ENCODE assay signal across 20 cellular contexts in genomic region chr2:171669121-171669520, GRCh38.
"Had no signal": no experiment of that assay in that cellular context is flagged by ENCODE, and none has a peak within 500 bp of the region (broad histone marks: within the 10 kb centered on the region; RNA-seq: fewer than 3 reads in every experiment).

No MANE protein-coding gene starts in this region.

- H3K36me3 Mint-ChIP-seq: activated CD8-positive, alpha-beta memory T cell treated with anti-CD3 and anti-CD28 coated beads, Interleukin-2, amount 10 ng/mL, durations not matched to agents 7 days and 5 days; activated naive CD8-positive, alpha-beta T cell treated with anti-CD3 and anti-CD28 coated beads for 36 hours; naive B cell; stimulated activated effector memory CD8-positive, alpha-beta T cell treated with anti-CD3 and anti-CD28 coated beads, Interleukin-12 subunit alpha, Interleukin-12 subunit beta, amount 100 ng/mL, for 72 hours had no signal

- DNase-seq: activated CD4-positive, alpha-beta memory T cell treated with anti-CD3 and anti-CD28 coated beads, Interleukin-2, amount 10 ng/mL, durations not matched to agents 7 days and 5 days; activated CD4-positive, alpha-beta T cell treated with anti-CD3 and anti-CD28 coated beads for 4 hours; activated CD8-positive, alpha-beta memory T cell treated with anti-CD3 and anti-CD28 coated beads, Interleukin-2, amount 10 ng/mL, durations not matched to agents 7 days and 5 days; activated naive CD8-positive, alpha-beta T cell treated with anti-CD3 and anti-CD28 coated beads for 36 hours; amniotic stem cell; body of pancreas; colonic mucosa; effector CD4-positive, alpha-beta T cell; kidney; left ventricle myocardium inferior; mammary epithelial cell; mucosa of descending colon; naive B cell; pancreas; sigmoid colon; stimulated activated CD4-positive, alpha-beta T cell treated with anti-CD3 and anti-CD28 coated beads, Interleukin-4, amount 100 ng/mL, for 24 hours; stomach; thyroid gland had no signal

- H3K9me3 ChIP-seq: body of pancreas, colonic mucosa, left ventricle myocardium inferior, mucosa of descending colon, pancreas, sigmoid colon, stomach, thyroid gland had no signal

- H3K4me1 Mint-ChIP-seq: activated CD4-positive, alpha-beta memory T cell treated with anti-CD3 and anti-CD28 coated beads, Interleukin-2, amount 10 ng/mL, durations not matched to agents 7 days and 5 days; activated CD8-positive, alpha-beta memory T cell treated with anti-CD3 and anti-CD28 coated beads, Interleukin-2, amount 10 ng/mL, durations not matched to agents 7 days and 5 days; activated naive CD8-positive, alpha-beta T cell treated with anti-CD3 and anti-CD28 coated beads for 36 hours; naive B cell; stimulated activated effector memory CD8-positive, alpha-beta T cell treated with anti-CD3 and anti-CD28 coated beads, Interleukin-12 subunit alpha, Interleukin-12 subunit beta, amount 100 ng/mL, for 72 hours had no signal

- H3K36me3 ChIP-seq: colonic mucosa, left ventricle myocardium inferior, pancreas, sigmoid colon, stomach, thyroid gland had no signal

- H3K4me3 ChIP-seq: body of pancreas, colonic mucosa, left ventricle myocardium inferior, mucosa of descending colon, pancreas, sigmoid colon, stomach, thyroid gland had no signal

- H3K27ac ChIP-seq: body of pancreas, colonic mucosa, left ventricle myocardium inferior, pancreas, sigmoid colon, stomach, thyroid gland had no signal

- H3K27ac Mint-ChIP-seq: activated CD4-positive, alpha-beta memory T cell treated with anti-CD3 and anti-CD28 coated beads, Interleukin-2, amount 10 ng/mL, durations not matched to agents 7 days and 5 days; activated CD8-positive, alpha-beta memory T cell treated with anti-CD3 and anti-CD28 coated beads, Interleukin-2, amount 10 ng/mL, durations not matched to agents 7 days and 5 days; activated naive CD8-positive, alpha-beta T cell treated with anti-CD3 and anti-CD28 coated beads for 36 hours; naive B cell; stimulated activated effector memory CD8-positive, alpha-beta T cell treated with anti-CD3 and anti-CD28 coated beads, Interleukin-12 subunit alpha, Interleukin-12 subunit beta, amount 100 ng/mL, for 72 hours had no signal

- ATAC-seq: activated CD8-positive, alpha-beta memory T cell treated with anti-CD3 and anti-CD28 coated beads, Interleukin-2, amount 10 ng/mL, durations not matched to agents 7 days and 5 days; body of pancreas; esophagus mucosa; mucosa of descending colon; pancreas; stimulated activated effector memory CD8-positive, alpha-beta T cell treated with anti-CD3 and anti-CD28 coated beads, Interleukin-12 subunit alpha, Interleukin-12 subunit beta, amount 100 ng/mL, for 72 hours had no signal

- H3K9me3 Mint-ChIP-seq: activated CD4-positive, alpha-beta memory T cell treated with anti-CD3 and anti-CD28 coated beads, Interleukin-2, amount 10 ng/mL, durations not matched to agents 7 days and 5 days; activated naive CD8-positive, alpha-beta T cell treated with anti-CD3 and anti-CD28 coated beads for 36 hours; naive B cell; stimulated activated effector memory CD8-positive, alpha-beta T cell treated with anti-CD3 and anti-CD28 coated beads, Interleukin-12 subunit alpha, Interleukin-12 subunit beta, amount 100 ng/mL, for 72 hours had no signal

- H3K4me3 Mint-ChIP-seq: activated CD4-positive, alpha-beta memory T cell treated with anti-CD3 and anti-CD28 coated beads, Interleukin-2, amount 10 ng/mL, durations not matched to agents 7 days and 5 days; activated CD8-positive, alpha-beta memory T cell treated with anti-CD3 and anti-CD28 coated beads, Interleukin-2, amount 10 ng/mL, durations not matched to agents 7 days and 5 days; activated naive CD8-positive, alpha-beta T cell treated with anti-CD3 and anti-CD28 coated beads for 36 hours; naive B cell; stimulated activated effector memory CD8-positive, alpha-beta T cell treated with anti-CD3 and anti-CD28 coated beads, Interleukin-12 subunit alpha, Interleukin-12 subunit beta, amount 100 ng/mL, for 72 hours had no signal

- H3K27me3 ChIP-seq: body of pancreas, colonic mucosa, pancreas, thyroid gland had no signal
